19 cellular contexts compared by ENCODE assay signal in genomic region chr10:29880856-29881255, GRCh38.
"Had no signal": no experiment of that assay in that cellular context is flagged by ENCODE, and none has a peak within 500 bp of the region (broad histone marks: within the 10 kb centered on the region; RNA-seq: fewer than 3 reads in every experiment).

No MANE protein-coding gene starts in this region.

- H3K9me3 Mint-ChIP-seq: activated naive CD8-positive, alpha-beta T cell treated with anti-CD3 and anti-CD28 coated beads, Interleukin-2, amount 10 ng/mL, durations not matched to agents 7 days and 5 days; nephron progenitor cell had no signal

- ATAC-seq: body of pancreas; left lobe of liver; stimulated activated naive CD8-positive, alpha-beta T cell treated with anti-CD3 and anti-CD28 coated beads, Interleukin-15, Interleukin-2, amounts not matched to agents 100 U/mL and 50 U/mL, for 24 hours; WTC11 had no signal

- H3K4me3 Mint-ChIP-seq: activated naive CD8-positive, alpha-beta T cell treated with anti-CD3 and anti-CD28 coated beads, Interleukin-2, amount 10 ng/mL, durations not matched to agents 7 days and 5 days; nephron progenitor cell; WTC11 had no signal

- H3K4me3 ChIP-seq: body of pancreas, gastroesophageal sphincter, transverse colon had no signal

- H3K27me3 ChIP-seq: body of pancreas, gastroesophageal sphincter, transverse colon had no signal

- DNase-seq: activated CD4-positive, alpha-beta T cell treated with anti-CD3 and anti-CD28 coated beads, Interleukin-2, amount 50 U/mL, for 4 hours; activated CD8-positive, alpha-beta memory T cell treated with anti-CD3 and anti-CD28 coated beads, Interleukin-2, amount 50 U/mL, for 48 hours; activated naive CD4-positive, alpha-beta T cell treated with Interleukin-2 at 50 U/mL for 16 hours; activated naive CD8-positive, alpha-beta T cell treated with anti-CD3 and anti-CD28 coated beads, Interleukin-2, amount 10 ng/mL, durations not matched to agents 7 days and 5 days; activated T-cell treated with anti-CD3 and anti-CD28 coated beads, Interleukin-2, amount 50 U/mL, for 48 hours; amygdala; body of pancreas; central memory CD4-positive, alpha-beta T cell; kidney; nucleus accumbens; stimulated activated CD4-positive, alpha-beta T cell treated with anti-CD3 and anti-CD28 coated beads, Interleukin-4, amount 100 ng/mL, for 24 hours; stimulated activated naive CD8-positive, alpha-beta T cell treated with anti-CD3 and anti-CD28 coated beads, Interleukin-15, Interleukin-2, amounts not matched to agents 100 U/mL and 50 U/mL, for 24 hours; T1000; transverse colon had no signal

- H3K27ac Mint-ChIP-seq: activated naive CD8-positive, alpha-beta T cell treated with anti-CD3 and anti-CD28 coated beads, Interleukin-2, amount 10 ng/mL, durations not matched to agents 7 days and 5 days; WTC11 had no signal

- FAIRE-seq: kidney, urothelium cell line had no signal

- H3K9me3 ChIP-seq: body of pancreas, gastroesophageal sphincter, transverse colon had no signal

- H3K27ac ChIP-seq: body of pancreas had no signal

- H3K36me3 ChIP-seq: gastroesophageal sphincter, transverse colon had no signal

- H3K36me3 Mint-ChIP-seq: activated naive CD8-positive, alpha-beta T cell treated with anti-CD3 and anti-CD28 coated beads, Interleukin-2, amount 10 ng/mL, durations not matched to agents 7 days and 5 days; WTC11 had no signal

- H3K4me1 Mint-ChIP-seq: activated naive CD8-positive, alpha-beta T cell treated with anti-CD3 and anti-CD28 coated beads, Interleukin-2, amount 10 ng/mL, durations not matched to agents 7 days and 5 days had no signal
